Comparison of ENCODE assay signal across 8 cellular contexts in the genomic region with DNA sequence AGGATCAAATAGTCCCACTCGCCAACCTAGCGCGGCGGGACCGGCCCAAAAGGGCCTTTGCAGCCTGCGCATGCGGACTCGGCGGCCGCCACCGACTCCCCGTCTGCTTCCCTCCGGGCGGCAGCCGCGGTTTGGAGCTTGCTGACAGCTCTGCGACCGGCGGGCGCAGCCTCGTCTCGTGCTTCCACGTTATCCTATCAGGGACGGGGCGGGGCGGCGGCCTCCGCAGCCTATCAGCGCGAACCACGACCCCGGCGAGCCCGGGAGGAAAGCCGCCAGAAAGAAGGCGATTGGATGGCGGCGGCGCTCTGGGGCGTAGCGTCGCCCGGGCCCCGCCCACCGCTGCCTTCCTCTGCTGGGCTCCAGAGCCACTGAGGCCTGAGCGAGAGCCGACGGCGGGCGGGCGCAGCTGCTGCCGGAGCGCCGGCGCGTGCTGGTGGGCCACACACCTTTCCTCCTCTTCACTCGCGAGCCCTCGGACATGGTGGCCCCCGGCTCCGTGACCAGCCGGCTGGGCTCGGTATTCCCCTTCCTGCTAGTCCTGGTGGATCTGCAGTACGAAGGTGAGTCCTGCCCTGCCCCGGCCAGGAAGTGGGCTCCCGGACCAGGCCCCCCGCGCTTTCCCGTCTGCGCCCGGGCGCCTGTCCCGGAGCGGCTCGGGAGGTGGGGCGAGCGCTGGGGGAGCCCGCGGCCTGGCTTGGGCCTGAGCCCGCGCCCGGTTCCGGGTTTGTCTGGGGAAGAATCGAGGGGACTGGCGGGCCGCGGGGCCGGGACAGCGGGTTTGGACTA. TPM values are rescaled to one million over a fixed set of nuclear protein-coding genes. Genes with fewer than 3 reads are reported as not detected.
A peak's percentile ranks its signal among the peaks of the same experiment; 100 is the strongest.
DNase-seq lines count a peak whose midpoint lies in the region; ATAC-seq lines count a peak whose summit lies in the region.

A gene with protein sequence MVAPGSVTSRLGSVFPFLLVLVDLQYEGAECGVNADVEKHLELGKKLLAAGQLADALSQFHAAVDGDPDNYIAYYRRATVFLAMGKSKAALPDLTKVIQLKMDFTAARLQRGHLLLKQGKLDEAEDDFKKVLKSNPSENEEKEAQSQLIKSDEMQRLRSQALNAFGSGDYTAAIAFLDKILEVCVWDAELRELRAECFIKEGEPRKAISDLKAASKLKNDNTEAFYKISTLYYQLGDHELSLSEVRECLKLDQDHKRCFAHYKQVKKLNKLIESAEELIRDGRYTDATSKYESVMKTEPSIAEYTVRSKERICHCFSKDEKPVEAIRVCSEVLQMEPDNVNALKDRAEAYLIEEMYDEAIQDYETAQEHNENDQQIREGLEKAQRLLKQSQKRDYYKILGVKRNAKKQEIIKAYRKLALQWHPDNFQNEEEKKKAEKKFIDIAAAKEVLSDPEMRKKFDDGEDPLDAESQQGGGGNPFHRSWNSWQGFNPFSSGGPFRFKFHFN (plus strand): TSS at position 365 of the 789 bp plus-strand sequence. CDS start 117 bp downstream, at position 482.

- peak; percentile 79 to 98 (median 96) for DNase-seq in C1 segment of cervical spinal cord (lab: John Stamatoyannopoulos, UW)
- peak; percentile 94 for DNase-seq in NCI-H748 treated with DMSO at 0.1 percent for 48 hours (lab: John Stamatoyannopoulos, UW)
- peak; percentile 95 for DNase-seq in activated CD4-positive, alpha-beta T cell treated with anti-CD3 and anti-CD28 coated beads, Interleukin-2, amount 50 U/mL, for 24 hours (ENCODE audit: low read depth in 1 of 2, low spot score in 1 of 2)
- DNase-seq in dedifferentiated amniotic fluid mesenchymal stem cell (ENCODE audit: extremely low spot score), result peak; percentile 96
- peak; percentile 99 for DNase-seq in left lobe of liver (ENCODE audit: low spot score)
- DNase-seq in stimulated activated CD4-positive, alpha-beta T cell treated with anti-CD3 and anti-CD28 coated beads, Interleukin-2, amount 100 ng/mL, for 4 hours (ENCODE audit: low read depth), result peak; percentile 97

- peak; percentile 90 for ATAC-seq in GM19372 (IDR thresholded peaks at IDR 0.05; ENCODE audit: low read depth, unreplicated experiment)
- peak; percentile 90 for ATAC-seq in HG03558 (IDR thresholded peaks at IDR 0.05; ENCODE audit: extremely low read depth, unreplicated experiment)
- ATAC-seq in left lobe of liver, result peak; percentile 93

RNA-seq across cellular contexts. Expression of the gene that starts here (rescaled TPM):
- 50.7 TPM for total RNA-seq in left lobe of liver

Comparison
In these comparisons a context has a peak if more than half of its experiments do, and no peak if none do; other contexts are left out.
1. Peak in every context shown above with its lines: DNase-seq and ATAC-seq.